17 cellular contexts compared by ENCODE assay signal in genomic region chr5:159904874-159905273, GRCh38. TPM values are rescaled to one million over a fixed set of nuclear protein-coding genes. Genes with fewer than 3 reads are reported as not detected.
"Had no signal": no experiment of that assay in that cellular context is flagged by ENCODE, and none has a peak within 500 bp of the region (broad histone marks: within the 10 kb centered on the region; RNA-seq: fewer than 3 reads in every experiment).

No MANE protein-coding gene starts in this region.

- H3K9ac ChIP-seq: parathyroid adenoma had no signal

- H3K27ac ChIP-seq: left ventricle myocardium inferior, neutrophil, parathyroid adenoma, right lobe of liver, VCaP had no signal

- ATAC-seq: activated T-cell treated with anti-CD3 and anti-CD28 coated beads, Interleukin-2, amount 50 U/mL, for 72 hours; natural killer cell treated with Interleukin-12 subunit alpha and Interleukin-12 subunit beta and Interleukin-15 and Interleukin-18, amount 100 ng/mL, for 72 hours had no signal

- H3K4me3 Mint-ChIP-seq: activated naive CD4-positive, alpha-beta T cell treated with anti-CD3 and anti-CD28 coated beads, Interleukin-2, amount 50 U/mL, for 24 hours; activated T-cell treated with anti-CD3 and anti-CD28 coated beads, Interleukin-2, amount 50 U/mL, for 72 hours; memory B cell; natural killer cell treated with Interleukin-12 subunit alpha and Interleukin-12 subunit beta and Interleukin-15 and Interleukin-18, amount 100 ng/mL, for 72 hours had no signal

- H2AFZ ChIP-seq: parathyroid adenoma had no signal

- H3K9me3 Mint-ChIP-seq: activated naive CD4-positive, alpha-beta T cell treated with anti-CD3 and anti-CD28 coated beads, Interleukin-2, amount 50 U/mL, for 24 hours; activated T-cell treated with anti-CD3 and anti-CD28 coated beads, Interleukin-2, amount 50 U/mL, for 72 hours; memory B cell; natural killer cell treated with Interleukin-12 subunit alpha and Interleukin-12 subunit beta and Interleukin-15 and Interleukin-18, amount 100 ng/mL, for 72 hours had no signal

- DNase-seq: activated CD4-positive, alpha-beta T cell treated with anti-CD3 and anti-CD28 coated beads, Interleukin-2, amount 50 U/mL, for 1 hour; activated CD4-positive, CD25-positive, alpha-beta regulatory T cell treated with anti-CD3 and anti-CD28 coated beads, Interleukin-2, amount 50 U/mL, for 72 hours; activated CD8-positive, alpha-beta memory T cell treated with anti-CD3 and anti-CD28 coated beads for 24 hours; activated CD8-positive, alpha-beta memory T cell treated with anti-CD3 and anti-CD28 coated beads, Interleukin-2, amount 50 U/mL, for 48 hours; activated effector memory CD4-positive, alpha-beta T cell treated with anti-CD3 and anti-CD28 coated beads, Interleukin-2, amount 50 U/mL, for 16 hours; activated T-cell treated with anti-CD3 and anti-CD28 coated beads, Interleukin-2, amount 50 U/mL, for 72 hours; left ventricle myocardium inferior; right lobe of liver; stimulated activated CD8-positive, alpha-beta memory T cell treated with anti-CD3 and anti-CD28 coated beads, Interleukin-4, amount 100 ng/mL, for 48 hours; stimulated activated naive CD4-positive, alpha-beta T cell; T-helper 2 cell had no signal

- H3K79me2 ChIP-seq: parathyroid adenoma had no signal

- H3K36me3 Mint-ChIP-seq: activated naive CD4-positive, alpha-beta T cell treated with anti-CD3 and anti-CD28 coated beads, Interleukin-2, amount 50 U/mL, for 24 hours; memory B cell; natural killer cell treated with Interleukin-12 subunit alpha and Interleukin-12 subunit beta and Interleukin-15 and Interleukin-18, amount 100 ng/mL, for 72 hours had no signal

- H3K27me3 ChIP-seq: right lobe of liver had no signal

- H3K4me3 ChIP-seq: left ventricle myocardium inferior, right lobe of liver had no signal

- H3K36me3 ChIP-seq: left ventricle myocardium inferior, neutrophil, right lobe of liver had no signal

- H3K4me1 ChIP-seq: left ventricle myocardium inferior, parathyroid adenoma had no signal

- H3K9me3 ChIP-seq: left ventricle myocardium inferior, neutrophil, right lobe of liver had no signal

RNA-seq across cellular contexts. Expression of gene ADRA1B, which starts 11.4 kb away (rescaled TPM):
- total RNA-seq: activated T-cell treated with anti-CD3 and anti-CD28 coated beads, Interleukin-2, amount 50 U/mL, for 72 hours; natural killer cell treated with Interleukin-12 subunit alpha and Interleukin-12 subunit beta and Interleukin-15 and Interleukin-18, amount 100 ng/mL, for 72 hours had no signal
